Comparison of ENCODE assay signal across 18 cellular contexts in the genomic region with DNA sequence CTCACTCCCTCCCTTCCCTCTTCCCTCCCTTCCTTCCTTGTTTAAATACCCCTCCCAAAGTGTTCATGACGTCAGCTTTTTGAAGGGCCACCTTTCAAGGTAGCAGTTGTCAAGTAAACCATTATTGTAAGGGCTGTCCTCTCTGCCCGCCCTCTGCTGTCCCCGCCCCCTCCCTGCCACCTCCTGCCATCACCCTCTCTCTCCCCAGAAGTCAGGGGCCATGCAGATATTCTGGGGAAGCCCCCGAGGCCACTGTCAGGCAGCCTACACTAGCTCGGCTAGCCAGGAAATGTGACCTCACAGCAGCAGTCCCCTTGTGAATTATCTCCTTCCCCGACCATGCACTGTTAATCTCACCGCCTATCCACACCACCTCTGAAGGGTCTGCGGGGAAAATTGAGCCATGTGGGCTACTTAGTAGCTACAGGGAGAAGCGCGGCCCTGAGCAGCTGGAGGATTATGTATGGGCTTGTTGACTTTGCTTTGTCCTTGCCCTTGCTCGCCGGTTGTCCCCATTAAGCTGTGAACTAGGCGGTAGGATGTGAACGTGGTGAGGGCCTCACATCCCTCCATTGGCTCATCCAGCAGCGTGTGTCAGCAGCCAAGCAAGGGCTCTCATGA. TPM values are rescaled to one million over a fixed set of nuclear protein-coding genes. Genes with fewer than 3 reads are reported as not detected.
DNase-seq lines count a peak whose midpoint lies in the region; ATAC-seq and TF ChIP-seq lines count a peak whose summit lies in the region.
"Had no signal": no experiment of that assay in that cellular context is flagged by ENCODE, and none has a peak within 500 bp of the region (broad histone marks: within the 10 kb centered on the region; RNA-seq: fewer than 3 reads in every experiment).

No MANE protein-coding gene starts in this region.

- DNase-seq in DMS153 treated with DMSO at 0.1 percent for 48 hours (lab: John Stamatoyannopoulos, UW; ENCODE audit: unreplicated experiment) (peak; percentile 48), NCI-H146 (lab: John Stamatoyannopoulos, UW) (peak; percentile 78), SK-N-DZ (ENCODE audit: low spot score) (peak; percentile 32), natural killer cell (no peak), pons (ENCODE audit: low spot score) (no peak), RKO (ENCODE audit: low spot score) (no peak)
- DNase-seq: activated CD4-positive, alpha-beta T cell treated with anti-CD3 and anti-CD28 coated beads for 1 hour; CD8-positive, alpha-beta T cell; cerebellar nuclear complex; left ventricle myocardium inferior; NCI-H2227 treated with DMSO at 0.1 percent for 48 hours; sigmoid colon; stimulated activated CD4-positive, alpha-beta T cell treated with anti-CD3 and anti-CD28 coated beads, Interleukin-4, amount 100 ng/mL, for 4 hours; stimulated activated naive CD4-positive, alpha-beta T cell had no signal

- intact Hi-C loops in natural killer cell (cut with micrococcal nuclease), result no loop called here

- no peaks in the 10 kb centered on the region for H3K36me3 Mint-ChIP-seq in natural killer cell
- H3K36me3 Mint-ChIP-seq: CD8-positive, alpha-beta T cell had no signal

- H3K4me1 Mint-ChIP-seq in natural killer cell, result peaks cover 0 to 4% of the 10 kb centered on the region in 2 donors

- TF ChIP-seq CTCF in natural killer cell (IDR thresholded peaks at IDR 0.05), result no peak

- H3K4me3 Mint-ChIP-seq in natural killer cell, result no peak overlapping the region
- H3K4me3 Mint-ChIP-seq: CD8-positive, alpha-beta T cell; nephron; T-helper 1 cell treated with Interleukin-12 subunit alpha and Interleukin-12 subunit beta and Interleukin-4 antibody, amounts not matched to agents 30 μg/mL and 1 μg/mL, for 36 hours had no signal

- ATAC-seq in natural killer cell, result peak; percentile 76 to 95 (median 89)
- no peak for ATAC-seq in GM21825 (IDR thresholded peaks at IDR 0.05; ENCODE audit: unreplicated experiment)
- ATAC-seq: CD8-positive, alpha-beta T cell; HCT116 had no signal

- no peaks in the 10 kb centered on the region for H3K9me3 Mint-ChIP-seq in natural killer cell
- H3K9me3 Mint-ChIP-seq: CD8-positive, alpha-beta T cell; nephron; T-helper 1 cell treated with Interleukin-12 subunit alpha and Interleukin-12 subunit beta and Interleukin-4 antibody, amounts not matched to agents 30 μg/mL and 1 μg/mL, for 36 hours had no signal

- no peak overlapping the region for H3K27ac Mint-ChIP-seq in natural killer cell
- H3K27ac Mint-ChIP-seq: CD8-positive, alpha-beta T cell; T-helper 1 cell treated with Interleukin-12 subunit alpha and Interleukin-12 subunit beta and Interleukin-4 antibody, amounts not matched to agents 30 μg/mL and 1 μg/mL, for 36 hours had no signal

- peaks cover 26 to 32% of the 10 kb centered on the region in 2 donors for H3K27me3 Mint-ChIP-seq in natural killer cell (ENCODE audit: low read depth in 2 of 2)

RNA-seq across cellular contexts. Expression of a gene that starts 42.1 kb away (rescaled TPM):
- 90.7 and 99.8 TPM in 2 replicates for polyA plus RNA-seq in SK-N-DZ (2014; cell fraction: cytosol; rRNA removed)
- polyA plus RNA-seq in SK-N-DZ (2014; cell fraction: nucleus; rRNA removed), result 54.1 and 109 TPM in 2 replicates
- total RNA-seq in natural killer cell, result 10 to 100 TPM; 79.3 to 90.5 (median 88.8) TPM

Comparison
In these comparisons a context has a peak if more than half of its experiments do, and no peak if none do; other contexts are left out.
1. DNase-seq: peak in DMS153 treated with DMSO at 0.1 percent for 48 hours (single experiment), NCI-H146 (single experiment) and SK-N-DZ (single experiment); none in natural killer cell (single experiment), pons (single experiment) and RKO (single experiment).